1 cellular context compared by ENCODE assay signal in the genomic region with DNA sequence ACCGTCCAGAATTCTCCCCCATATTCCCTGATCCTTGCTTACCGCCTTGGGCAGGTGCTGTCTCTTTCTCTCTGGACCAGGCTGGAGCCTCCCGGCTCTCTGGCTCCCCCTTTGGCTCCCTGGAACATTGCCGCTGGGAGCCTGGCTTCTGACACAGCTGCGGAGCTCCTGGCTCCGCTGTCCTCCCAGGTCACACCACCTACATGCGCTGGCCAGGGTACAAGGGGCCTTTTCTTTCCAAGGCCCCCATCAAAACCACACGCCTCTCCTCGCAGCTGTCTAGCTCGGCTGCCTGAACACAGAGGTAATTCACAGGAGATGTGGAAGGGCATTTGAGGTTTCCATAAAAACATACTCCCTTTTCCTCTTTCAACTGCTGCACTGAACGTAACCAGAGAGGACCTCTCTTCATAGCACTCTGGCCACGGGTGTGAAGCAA.
TF ChIP-seq lines count a peak whose summit lies in the region.

No MANE protein-coding gene starts in this region.

TF ChIP-seq in HCT116, 20 proteins besides CTCF, POLR2A, EP300 and RAD21 (continued from another document):
- TF ChIP-seq, protein P1, sequence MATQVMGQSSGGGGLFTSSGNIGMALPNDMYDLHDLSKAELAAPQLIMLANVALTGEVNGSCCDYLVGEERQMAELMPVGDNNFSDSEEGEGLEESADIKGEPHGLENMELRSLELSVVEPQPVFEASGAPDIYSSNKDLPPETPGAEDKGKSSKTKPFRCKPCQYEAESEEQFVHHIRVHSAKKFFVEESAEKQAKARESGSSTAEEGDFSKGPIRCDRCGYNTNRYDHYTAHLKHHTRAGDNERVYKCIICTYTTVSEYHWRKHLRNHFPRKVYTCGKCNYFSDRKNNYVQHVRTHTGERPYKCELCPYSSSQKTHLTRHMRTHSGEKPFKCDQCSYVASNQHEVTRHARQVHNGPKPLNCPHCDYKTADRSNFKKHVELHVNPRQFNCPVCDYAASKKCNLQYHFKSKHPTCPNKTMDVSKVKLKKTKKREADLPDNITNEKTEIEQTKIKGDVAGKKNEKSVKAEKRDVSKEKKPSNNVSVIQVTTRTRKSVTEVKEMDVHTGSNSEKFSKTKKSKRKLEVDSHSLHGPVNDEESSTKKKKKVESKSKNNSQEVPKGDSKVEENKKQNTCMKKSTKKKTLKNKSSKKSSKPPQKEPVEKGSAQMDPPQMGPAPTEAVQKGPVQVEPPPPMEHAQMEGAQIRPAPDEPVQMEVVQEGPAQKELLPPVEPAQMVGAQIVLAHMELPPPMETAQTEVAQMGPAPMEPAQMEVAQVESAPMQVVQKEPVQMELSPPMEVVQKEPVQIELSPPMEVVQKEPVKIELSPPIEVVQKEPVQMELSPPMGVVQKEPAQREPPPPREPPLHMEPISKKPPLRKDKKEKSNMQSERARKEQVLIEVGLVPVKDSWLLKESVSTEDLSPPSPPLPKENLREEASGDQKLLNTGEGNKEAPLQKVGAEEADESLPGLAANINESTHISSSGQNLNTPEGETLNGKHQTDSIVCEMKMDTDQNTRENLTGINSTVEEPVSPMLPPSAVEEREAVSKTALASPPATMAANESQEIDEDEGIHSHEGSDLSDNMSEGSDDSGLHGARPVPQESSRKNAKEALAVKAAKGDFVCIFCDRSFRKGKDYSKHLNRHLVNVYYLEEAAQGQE (IDR thresholded peaks at IDR 0.05; ENCODE audit: low read depth) = no peak
- no peak for TF ChIP-seq CBX3 (IDR thresholded peaks at IDR 0.05; ENCODE audit: low read depth)
- TF ChIP-seq POLR2AphosphoS5 (IDR thresholded peaks at IDR 0.05; ENCODE audit: low read depth, low read length) = no peak
- TF ChIP-seq SIN3A (IDR thresholded peaks at IDR 0.05; ENCODE audit: low read depth) = no peak
- TF ChIP-seq EZH2 (IDR thresholded peaks at IDR 0.05) = no peak
- no peak for TF ChIP-seq TCF7L2 (IDR thresholded peaks at IDR 0.05; ENCODE audit: borderline replicate concordance, extremely low read depth, insufficient read depth, insufficient read length)
TF ChIP-seq in HCT116: peak in this region for 0.
